Comparison of ENCODE assay signal across 22 cellular contexts in the genomic region with DNA sequence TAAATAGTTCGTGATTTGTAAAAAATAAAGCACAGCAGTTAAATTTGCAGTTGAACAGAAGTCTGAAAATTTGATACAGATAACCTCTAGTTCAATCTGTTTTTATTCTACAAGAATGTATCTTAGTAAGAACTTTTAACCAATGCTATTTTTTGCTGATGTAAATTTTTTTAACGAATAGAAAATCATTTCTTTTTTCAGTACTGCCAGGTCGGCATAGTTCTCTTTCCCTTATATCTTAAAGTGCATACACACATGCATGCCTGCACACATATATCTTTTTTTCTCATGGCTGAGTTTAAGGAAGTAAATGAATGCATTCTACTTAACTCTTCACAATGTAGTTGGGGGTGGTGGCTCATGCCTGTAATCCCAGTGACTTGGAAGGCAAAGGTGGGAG. TPM values are rescaled to one million over a fixed set of nuclear protein-coding genes. Genes with fewer than 3 reads are reported as not detected.
A peak's percentile ranks its signal among the peaks of the same experiment; 100 is the strongest.
DNase-seq lines count a peak whose midpoint lies in the region; ATAC-seq, FAIRE-seq and TF ChIP-seq lines count a peak whose summit lies in the region.
"Had no signal": no experiment of that assay in that cellular context is flagged by ENCODE, and none has a peak within 500 bp of the region (broad histone marks: within the 10 kb centered on the region; RNA-seq: fewer than 3 reads in every experiment).

No MANE protein-coding gene starts in this region.

- H3K36me3 ChIP-seq in HepG2 (replicated peaks in 1 of 2; ENCODE audit: control insufficient read depth in 1 of 2, insufficient read depth in 2 of 2, low read length in 2 of 2) (peaks cover 1 to 13% of the 10 kb centered on the region in 2 experiments; a peak in 2 of 5 replicates), right lobe of liver (no peaks in the 10 kb centered on the region)

- CTCF ChIA-PET in HepG2 (lab: Yijun Ruan, JAX; ENCODE audit: low intra/inter-chr PET ratio, low total read pairs): no interaction called here

- H3K9ac ChIP-seq in HepG2 (ENCODE audit: insufficient read depth, low read depth, low read length): no peak overlapping the region

- H4K20me1 ChIP-seq in HepG2 (ENCODE audit: insufficient read depth, low read length): no peaks in the 10 kb centered on the region

- no peak for TF ChIP-seq EP300 in HepG2 (IDR thresholded peaks at IDR 0.05; ENCODE audit: low read depth in 2 of 2, low read length in 2 of 2)
- TF ChIP-seq EP300 in HepG2 (CRISPR knock-in tag; IDR thresholded peaks at IDR 0.05; ENCODE audit: borderline replicate concordance): no peak

- POLR2A ChIA-PET in HepG2 (lab: Yijun Ruan, JAX): no interaction called here

- H3K9me3 Mint-ChIP-seq in activated T-cell treated with anti-CD3 and anti-CD28 coated beads, Interleukin-2, amount 50 U/mL, for 72 hours: no peaks in the 10 kb centered on the region
- H3K9me3 Mint-ChIP-seq in activated T-cell treated with anti-CD3 and anti-CD28 coated beads, Interleukin-2, amount 50 U/mL, for 24 hours: no peaks in the 10 kb centered on the region
- no peaks in the 10 kb centered on the region for H3K9me3 Mint-ChIP-seq in mesothelial cell of epicardium
- H3K9me3 Mint-ChIP-seq: CD4-positive, alpha-beta T cell; HFFc6 had no signal

- intact Hi-C loops in HepG2 (cut with micrococcal nuclease; ENCODE audit: unreplicated experiment) (no loop called here), right lobe of liver (cut with DNase I) (no loop called here)

- BruUV-seq in HepG2 (replicated peaks; lab: Mats Ljungman, UMichigan): no TSS peak

- H3K4me3 ChIP-seq in HepG2 (replicated peaks in 1 of 3; ENCODE audit: insufficient read depth in 1 of 3, low read depth in 2 of 3, low read length in 3 of 3): no peak overlapping the region
- H3K4me3 ChIP-seq in right lobe of liver: no peak overlapping the region

- no peak overlapping the region for H2AFZ ChIP-seq in HepG2 (ENCODE audit: low read length)

- no peaks in the 10 kb centered on the region for H3K27me3 Mint-ChIP-seq in activated T-cell treated with anti-CD3 and anti-CD28 coated beads, Interleukin-2, amount 50 U/mL, for 72 hours (ENCODE audit: low read depth)
- H3K27me3 Mint-ChIP-seq in activated T-cell treated with anti-CD3 and anti-CD28 coated beads, Interleukin-2, amount 50 U/mL, for 24 hours: no peaks in the 10 kb centered on the region
- no peaks in the 10 kb centered on the region for H3K27me3 Mint-ChIP-seq in mesothelial cell of epicardium (ENCODE audit: low read depth)
- H3K27me3 Mint-ChIP-seq: CD4-positive, alpha-beta T cell had no signal

- no peak overlapping the region for H3K4me2 ChIP-seq in HepG2 (ENCODE audit: low read depth, low read length)

- in situ Hi-C loops in HepG2 (cut with HindIII; ENCODE audit: extremely low pct_ligation_motif_present, low pct_unique_long_range_greater_than_20kb): no loop called here

- H3K79me2 ChIP-seq in HepG2 (ENCODE audit: insufficient read depth, low read length): no peaks in the 10 kb centered on the region

- H3K27ac Mint-ChIP-seq in activated T-cell treated with anti-CD3 and anti-CD28 coated beads, Interleukin-2, amount 50 U/mL, for 72 hours: peak overlapping the region; percentile 19
- no peak overlapping the region for H3K27ac Mint-ChIP-seq in activated T-cell treated with anti-CD3 and anti-CD28 coated beads, Interleukin-2, amount 50 U/mL, for 24 hours
- H3K27ac Mint-ChIP-seq in mesothelial cell of epicardium: peak overlapping the region; percentile 7
- H3K27ac Mint-ChIP-seq: CD4-positive, alpha-beta T cell; HFFc6 had no signal

- WGBS in HepG2 (ENCODE audit: low lambda C conversion rate): 96% methylated on average over 3 of the region's 3 CpGs
- whole genome bisulfite sequencing in right lobe of liver (ENCODE audit: insufficient coverage, low coverage, low lambda C conversion rate, missing lambda C conversion rate): 80% methylated on average over 3 of the region's 3 CpGs

- H3K4me1 Mint-ChIP-seq in activated T-cell treated with anti-CD3 and anti-CD28 coated beads, Interleukin-2, amount 50 U/mL, for 72 hours (ENCODE audit: low read depth): no peaks in the 10 kb centered on the region
- no peaks in the 10 kb centered on the region for H3K4me1 Mint-ChIP-seq in activated T-cell treated with anti-CD3 and anti-CD28 coated beads, Interleukin-2, amount 50 U/mL, for 24 hours (ENCODE audit: low read depth)
- H3K4me1 Mint-ChIP-seq in mesothelial cell of epicardium: peaks cover 5% of the 10 kb centered on the region

- H3K9me3 ChIP-seq in HepG2 (ENCODE audit: low read length) (no peaks in the 10 kb centered on the region), right lobe of liver (no peaks in the 10 kb centered on the region)

- no peak for ATAC-seq in activated T-cell treated with anti-CD3 and anti-CD28 coated beads, Interleukin-2, amount 50 U/mL, for 72 hours (replicated peaks in 1 of 2)
- no peak for ATAC-seq in HepG2
- ATAC-seq in right lobe of liver: no peak
- ATAC-seq: HCT116 had no signal

- H3K27me3 ChIP-seq in HepG2 (ENCODE audit: control insufficient read depth in 1 of 2, insufficient read depth in 2 of 2, low read length in 2 of 2): no peaks in the 10 kb centered on the region
- H3K27me3 ChIP-seq in right lobe of liver: no peaks in the 10 kb centered on the region

- TF ChIP-seq POLR2A in HepG2 (IDR thresholded peaks at IDR 0.05; ENCODE audit: insufficient read depth in 1 of 2, low read depth in 2 of 2, low read length in 2 of 2): no peak
- no peak for TF ChIP-seq POLR2A in right lobe of liver (IDR thresholded peaks at IDR 0.05)

- FAIRE-seq in HepG2 (lab: Jason Lieb, UNC) (no peak), RCC 7860 (lab: Jason Lieb, UNC) (no peak)
- FAIRE-seq: A204.1, GM12892, GM18507, HTR-8/SVneo had no signal

- no peak for TF ChIP-seq RAD21 in HepG2 (CRISPR knock-in tag; IDR thresholded peaks at IDR 0.05)

- H3K4me3 Mint-ChIP-seq in activated T-cell treated with anti-CD3 and anti-CD28 coated beads, Interleukin-2, amount 50 U/mL, for 72 hours: no peak overlapping the region
- H3K4me3 Mint-ChIP-seq in activated T-cell treated with anti-CD3 and anti-CD28 coated beads, Interleukin-2, amount 50 U/mL, for 24 hours: no peak overlapping the region
- no peak overlapping the region for H3K4me3 Mint-ChIP-seq in mesothelial cell of epicardium
- H3K4me3 Mint-ChIP-seq: CD4-positive, alpha-beta T cell; HFFc6 had no signal

- H3K36me3 Mint-ChIP-seq in activated T-cell treated with anti-CD3 and anti-CD28 coated beads, Interleukin-2, amount 50 U/mL, for 72 hours (ENCODE audit: insufficient read depth in 2 of 2): peaks cover 11 to 45% of the 10 kb centered on the region in 2 donors
- peaks cover 89% of the 10 kb centered on the region for H3K36me3 Mint-ChIP-seq in activated T-cell treated with anti-CD3 and anti-CD28 coated beads, Interleukin-2, amount 50 U/mL, for 24 hours (ENCODE audit: low read depth)
- H3K36me3 Mint-ChIP-seq in mesothelial cell of epicardium: peaks cover 14% of the 10 kb centered on the region

- DNase-seq in activated T-cell treated with anti-CD3 and anti-CD28 coated beads, Interleukin-2, amount 50 U/mL, for 72 hours: no peak
- DNase-seq in activated T-cell treated with anti-CD3 and anti-CD28 coated beads, Interleukin-2, amount 50 U/mL, for 24 hours: no peak
- DNase-seq in HepG2 (ENCODE audit: low spot score): no peak
- no peak for DNase-seq in right lobe of liver
- DNase-seq in RCC 7860 (ENCODE audit: low spot score): peak; percentile 2
- DNase-seq in mesothelial cell of epicardium (ENCODE audit: low spot score in 2 of 2, unreplicated experiment in 2 of 2): no peak
- DNase-seq in GM19240 (ENCODE audit: insufficient read length, low spot score): no peak
- no peak for DNase-seq in COLO829 (ENCODE audit: low spot score)
- DNase-seq: AML-193; CD4-positive, alpha-beta T cell; DMS153; DMS79; GDM1; GOT3; H7; HFFc6 had no signal

- no peak for TF ChIP-seq CTCF in HepG2 (CRISPR knock-in tag; IDR thresholded peaks at IDR 0.05)
- no peak for TF ChIP-seq CTCF in right lobe of liver (IDR thresholded peaks at IDR 0.05)
- TF ChIP-seq CTCF in mesothelial cell of epicardium (IDR thresholded peaks at IDR 0.05; ENCODE audit: unreplicated experiment): no peak

- H3K4me1 ChIP-seq in HepG2 (ENCODE audit: insufficient read depth, low read length) (no peaks in the 10 kb centered on the region), right lobe of liver (no peaks in the 10 kb centered on the region)

- H3K27ac ChIP-seq in HepG2 (ENCODE audit: extremely low read length, insufficient read depth, low read length): no peak overlapping the region
- no peak overlapping the region for H3K27ac ChIP-seq in right lobe of liver
- H3K27ac ChIP-seq: C4-2B had no signal

TF ChIP-seq in HepG2, 621 proteins besides CTCF, POLR2A, EP300 and RAD21 (continues in another document):
- TF ChIP-seq MAFF (IDR thresholded peaks at IDR 0.05; ENCODE audit: low read depth, low read length) (peak; percentile 51), SOX5 (CRISPR knock-in tag; IDR thresholded peaks at IDR 0.05; ENCODE audit: borderline replicate concordance) (no peak)

RNA-seq across cellular contexts. Expression of a gene that starts 48.3 kb away (rescaled TPM):
- 100 to 1,000 TPM in 1 of 2 donors, 10 to 100 TPM in 1; 90.9 to 101 TPM for total RNA-seq in activated T-cell treated with anti-CD3 and anti-CD28 coated beads, Interleukin-2, amount 50 U/mL, for 72 hours
- total RNA-seq in HepG2 (2016; rRNA removed; fragmentation: Illumina TruSeq; extraction: Trizol) (11.8 and 17.4 TPM in 2 replicates), right lobe of liver (1 to 10 TPM in 2 of 6 experiments, under 1 TPM in 4; 0.20 to 2.3 (median 0.45) TPM), mesothelial cell of epicardium (11.2 to 13.4 TPM (median 12.9 TPM) in 3 replicates)
- total RNA-seq in HepG2 (2016; cell fraction: cytosol; rRNA removed; fragmentation: Illumina TruSeq; extraction: Trizol; ENCODE audit: low read depth): 2.2 and 2.6 TPM in 2 replicates
- total RNA-seq in HepG2 (2016; cell fraction: insoluble cytoplasmic fraction; rRNA removed; fragmentation: Illumina TruSeq; extraction: Trizol): 10.5 and 15.0 TPM in 2 replicates
- total RNA-seq in HepG2 (2016; cell fraction: membrane; rRNA removed; fragmentation: Illumina TruSeq; extraction: Trizol): 3.6 and 3.8 TPM in 2 replicates
- total RNA-seq in HepG2 (2016; cell fraction: nucleus; rRNA removed; fragmentation: Illumina TruSeq; extraction: Trizol): 12.3 and 13.7 TPM in 2 replicates
- polyA plus RNA-seq in HepG2 (2011; rRNA removed): 2.8 and 5.1 TPM in 2 replicates
- 1.1 and 1.5 TPM in 2 replicates for polyA plus RNA-seq in HepG2 (2011; cell fraction: cytosol; rRNA removed)
- 2.3 and 2.9 TPM in 2 replicates for polyA plus RNA-seq in HepG2 (2011; cell fraction: nucleus; rRNA removed)
- 0.87 and 4.0 TPM in 2 replicates for polyA plus RNA-seq in HepG2 (2012)
- 0.60 and 0.83 TPM in 2 replicates for polyA plus RNA-seq in HepG2 (2016; cell fraction: cytosol; fragmentation: Illumina TruSeq; extraction: Trizol; ENCODE audit: low read depth)
- 14.9 and 15.0 TPM in 2 replicates for polyA plus RNA-seq in HepG2 (2016; cell fraction: insoluble cytoplasmic fraction; fragmentation: Illumina TruSeq; extraction: Trizol; ENCODE audit: low read depth)
- polyA plus RNA-seq in HepG2 (2016; cell fraction: membrane; fragmentation: Illumina TruSeq; extraction: Trizol; ENCODE audit: low read depth): 1.5 and 1.7 TPM in 2 replicates
- polyA plus RNA-seq in HepG2 (2016; cell fraction: nucleus; fragmentation: Illumina TruSeq; extraction: Trizol; ENCODE audit: insufficient read depth, low read depth): 15.5 and 15.9 TPM in 2 replicates
- polyA minus RNA-seq in HepG2 (2011; rRNA and poly(A)+ RNA removed; ENCODE audit: low replicate concordance): 4.0 and 28.3 TPM in 2 replicates
- polyA minus RNA-seq in HepG2 (2011; cell fraction: cytosol; rRNA and poly(A)+ RNA removed): 2.6 and 3.3 TPM in 2 replicates
- polyA minus RNA-seq in HepG2 (2011; cell fraction: nucleus; rRNA and poly(A)+ RNA removed): 4.2 and 5.9 TPM in 2 replicates
